ENCODE assay signal across 39 cellular contexts in the genomic region with DNA sequence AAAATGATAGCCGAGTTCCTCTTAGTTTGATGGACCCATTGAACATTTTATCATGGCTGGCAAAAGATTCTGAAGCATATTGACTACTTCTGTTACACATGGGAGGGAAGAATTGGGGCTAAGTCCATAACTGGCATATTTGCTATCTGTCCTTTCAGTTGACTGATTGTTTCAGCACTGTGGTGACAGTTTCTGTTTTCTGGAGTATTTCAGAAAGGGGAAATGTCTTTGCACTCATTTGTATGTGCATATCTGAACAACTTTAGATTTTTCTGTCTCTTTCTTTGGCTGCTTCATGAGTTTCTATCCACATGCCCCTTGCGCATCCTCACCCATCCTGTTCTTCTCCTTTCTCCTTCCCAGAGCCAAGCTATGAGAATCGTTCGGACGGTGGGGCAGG. TPM values are rescaled to one million over a fixed set of nuclear protein-coding genes. Genes with fewer than 3 reads are reported as not detected.
"Had no signal": no experiment of that assay in that cellular context is flagged by ENCODE, and none has a peak within 500 bp of the region (broad histone marks: within the 10 kb centered on the region; RNA-seq: fewer than 3 reads in every experiment).

No MANE protein-coding gene starts in this region.

- H3K9me3 ChIP-seq: ascending aorta, breast epithelium, colonic mucosa, esophagus squamous epithelium, gastroesophageal sphincter, heart right ventricle had no signal

- H3K27me3 ChIP-seq: ascending aorta, breast epithelium, cardiac muscle cell, colonic mucosa, esophagus squamous epithelium, gastroesophageal sphincter, heart right ventricle had no signal

- H3K36me3 Mint-ChIP-seq: activated CD4-positive, alpha-beta memory T cell treated with anti-CD3 and anti-CD28 coated beads for 36 hours; activated naive CD4-positive, alpha-beta T cell treated with anti-CD3 and anti-CD28 coated beads, Interleukin-2, amount 10 ng/mL, durations not matched to agents 7 days and 5 days; activated naive CD4-positive, alpha-beta T cell treated with anti-CD3 and anti-CD28 coated beads, Interleukin-2, amount 50 U/mL, for 72 hours; activated naive CD8-positive, alpha-beta T cell treated with anti-CD3 and anti-CD28 coated beads, Interleukin-2, amount 10 ng/mL, durations not matched to agents 7 days and 5 days had no signal

- ATAC-seq: activated CD4-positive, alpha-beta T cell treated with anti-CD3 and anti-CD28 coated beads for 36 hours; activated naive CD4-positive, alpha-beta T cell treated with anti-CD3 and anti-CD28 coated beads, Interleukin-2, amount 50 U/mL, for 72 hours; activated T-cell treated with anti-CD3 and anti-CD28 coated beads, Interleukin-2, amount 50 U/mL, for 72 hours; gastroesophageal sphincter; heart right ventricle; T-helper 17 cell had no signal

- H3K4me3 Mint-ChIP-seq: activated CD4-positive, alpha-beta memory T cell treated with anti-CD3 and anti-CD28 coated beads for 36 hours; activated CD4-positive, alpha-beta T cell treated with anti-CD3 and anti-CD28 coated beads for 36 hours; activated CD4-positive, alpha-beta T cell treated with anti-CD3 and anti-CD28 coated beads, Interleukin-2, amount 10 ng/mL, durations not matched to agents 24 days and 14 days; activated naive CD4-positive, alpha-beta T cell treated with anti-CD3 and anti-CD28 coated beads, Interleukin-2, amount 10 ng/mL, durations not matched to agents 7 days and 5 days; activated naive CD8-positive, alpha-beta T cell treated with anti-CD3 and anti-CD28 coated beads, Interleukin-2, amount 10 ng/mL, durations not matched to agents 7 days and 5 days; activated T-cell treated with anti-CD3 and anti-CD28 coated beads, Interleukin-2, amount 50 U/mL, for 24 hours; activated T-cell treated with anti-CD3 and anti-CD28 coated beads, Interleukin-2, amount 50 U/mL, for 72 hours; brain; T-helper 17 cell; T-helper 2 cell treated with Interferon-gamma antibody and Interleukin-4, amounts not matched to agents 5 μg/mL and 100 μg/mL, for 36 hours had no signal

- FAIRE-seq: endometrium, endothelial cell of umbilical vein, TTC549 had no signal

- H3K4me1 Mint-ChIP-seq: activated CD4-positive, alpha-beta T cell treated with anti-CD3 and anti-CD28 coated beads for 36 hours; activated CD4-positive, alpha-beta T cell treated with anti-CD3 and anti-CD28 coated beads, Interleukin-2, amount 10 ng/mL, durations not matched to agents 24 days and 14 days; activated naive CD4-positive, alpha-beta T cell treated with anti-CD3 and anti-CD28 coated beads, Interleukin-2, amount 10 ng/mL, durations not matched to agents 7 days and 5 days; activated naive CD8-positive, alpha-beta T cell treated with anti-CD3 and anti-CD28 coated beads, Interleukin-2, amount 10 ng/mL, durations not matched to agents 7 days and 5 days; T-helper 17 cell had no signal

- DNase-seq: activated CD4-positive, alpha-beta memory T cell treated with anti-CD3 and anti-CD28 coated beads for 36 hours; activated CD4-positive, alpha-beta T cell treated with anti-CD3 and anti-CD28 coated beads for 36 hours; activated CD4-positive, alpha-beta T cell treated with anti-CD3 and anti-CD28 coated beads, Interleukin-2, amount 10 ng/mL, durations not matched to agents 24 days and 14 days; activated CD4-positive, CD25-positive, alpha-beta regulatory T cell; activated CD4-positive, CD25-positive, alpha-beta regulatory T cell treated with anti-CD3 and anti-CD28 coated beads, Interleukin-2, amount 50 U/mL, for 72 hours; activated CD8-positive, alpha-beta memory T cell treated with anti-CD3 and anti-CD28 coated beads, Interleukin-2, amount 50 U/mL, for 48 hours; activated gamma-delta T cell; activated naive CD4-positive, alpha-beta T cell; activated naive CD4-positive, alpha-beta T cell treated with anti-CD3 and anti-CD28 coated beads, Interleukin-2, amount 10 ng/mL, durations not matched to agents 7 days and 5 days; activated naive CD8-positive, alpha-beta T cell treated with anti-CD3 and anti-CD28 coated beads, Interleukin-2, amount 10 ng/mL, durations not matched to agents 7 days and 5 days; activated T-cell treated with anti-CD3 and anti-CD28 coated beads for 4 hours; activated T-cell treated with anti-CD3 and anti-CD28 coated beads, Interleukin-2, amount 50 U/mL, for 24 hours; activated T-cell treated with anti-CD3 and anti-CD28 coated beads, Interleukin-2, amount 50 U/mL, for 72 hours; central memory CD4-positive, alpha-beta T cell; cerebellar nuclear complex; colonic mucosa; effector CD8-positive, alpha-beta T cell; esophagus squamous epithelium; foreskin melanocyte; heart right ventricle; T-helper 1 cell; T-helper 17 cell; T1000 had no signal

- H3K27me3 Mint-ChIP-seq: brain had no signal

- H3K27ac ChIP-seq: ascending aorta, breast epithelium, cardiac muscle cell, colonic mucosa, epithelial cell of prostate, esophagus squamous epithelium, gastroesophageal sphincter, heart right ventricle had no signal

- H3K36me3 ChIP-seq: breast epithelium, cardiac muscle cell, colonic mucosa, esophagus squamous epithelium had no signal

- H3K4me3 ChIP-seq: ascending aorta, breast epithelium, cardiac muscle cell, colonic mucosa, esophagus squamous epithelium, gastroesophageal sphincter, heart right ventricle had no signal

- H3K9me3 Mint-ChIP-seq: activated CD4-positive, alpha-beta memory T cell treated with anti-CD3 and anti-CD28 coated beads for 36 hours; activated CD4-positive, alpha-beta T cell treated with anti-CD3 and anti-CD28 coated beads, Interleukin-2, amount 10 ng/mL, durations not matched to agents 24 days and 14 days; activated naive CD4-positive, alpha-beta T cell treated with anti-CD3 and anti-CD28 coated beads, Interleukin-2, amount 10 ng/mL, durations not matched to agents 7 days and 5 days; activated naive CD4-positive, alpha-beta T cell treated with anti-CD3 and anti-CD28 coated beads, Interleukin-2, amount 50 U/mL, for 72 hours; activated naive CD8-positive, alpha-beta T cell treated with anti-CD3 and anti-CD28 coated beads, Interleukin-2, amount 10 ng/mL, durations not matched to agents 7 days and 5 days; activated T-cell treated with anti-CD3 and anti-CD28 coated beads, Interleukin-2, amount 50 U/mL, for 24 hours; activated T-cell treated with anti-CD3 and anti-CD28 coated beads, Interleukin-2, amount 50 U/mL, for 72 hours; brain; T-helper 2 cell treated with Interferon-gamma antibody and Interleukin-4, amounts not matched to agents 5 μg/mL and 100 μg/mL, for 36 hours had no signal

- H3K27ac Mint-ChIP-seq: activated CD4-positive, alpha-beta memory T cell treated with anti-CD3 and anti-CD28 coated beads for 36 hours; activated CD4-positive, alpha-beta T cell treated with anti-CD3 and anti-CD28 coated beads for 36 hours; activated CD4-positive, alpha-beta T cell treated with anti-CD3 and anti-CD28 coated beads, Interleukin-2, amount 10 ng/mL, durations not matched to agents 24 days and 14 days; activated naive CD4-positive, alpha-beta T cell treated with anti-CD3 and anti-CD28 coated beads, Interleukin-2, amount 10 ng/mL, durations not matched to agents 7 days and 5 days; activated naive CD4-positive, alpha-beta T cell treated with anti-CD3 and anti-CD28 coated beads, Interleukin-2, amount 50 U/mL, for 72 hours; activated naive CD8-positive, alpha-beta T cell treated with anti-CD3 and anti-CD28 coated beads, Interleukin-2, amount 10 ng/mL, durations not matched to agents 7 days and 5 days; activated T-cell treated with anti-CD3 and anti-CD28 coated beads, Interleukin-2, amount 50 U/mL, for 24 hours; activated T-cell treated with anti-CD3 and anti-CD28 coated beads, Interleukin-2, amount 50 U/mL, for 72 hours; T-helper 17 cell; T-helper 2 cell treated with Interferon-gamma antibody and Interleukin-4, amounts not matched to agents 5 μg/mL and 100 μg/mL, for 36 hours had no signal

- H3K4me1 ChIP-seq: ascending aorta, breast epithelium, colonic mucosa, esophagus squamous epithelium, gastroesophageal sphincter, heart right ventricle had no signal

RNA-seq across cellular contexts. Expression of a gene that starts 33.2 kb away (rescaled TPM):
- total RNA-seq: activated CD4-positive, alpha-beta memory T cell treated with anti-CD3 and anti-CD28 coated beads for 36 hours; activated CD4-positive, alpha-beta T cell treated with anti-CD3 and anti-CD28 coated beads for 36 hours; activated CD4-positive, alpha-beta T cell treated with anti-CD3 and anti-CD28 coated beads, Interleukin-2, amount 10 ng/mL, durations not matched to agents 24 days and 14 days; activated naive CD4-positive, alpha-beta T cell treated with anti-CD3 and anti-CD28 coated beads, Interleukin-2, amount 50 U/mL, for 72 hours; activated naive CD8-positive, alpha-beta T cell treated with anti-CD3 and anti-CD28 coated beads, Interleukin-2, amount 10 ng/mL, durations not matched to agents 7 days and 5 days; activated T-cell treated with anti-CD3 and anti-CD28 coated beads, Interleukin-2, amount 50 U/mL, for 72 hours; ascending aorta; breast epithelium; cardiac muscle cell; colonic mucosa; dermis microvascular lymphatic vessel endothelial cell; endothelial cell of umbilical vein; esophagus squamous epithelium; fibroblast of lung; fibroblast of villous mesenchyme; gastroesophageal sphincter; glomerular endothelial cell; heart right ventricle; T-helper 17 cell had no signal
- polyA plus RNA-seq: cardiac muscle cell, endothelial cell of umbilical vein, esophagus, fibroblast of lung, heart right ventricle had no signal

RNA-seq across cellular contexts. Expression of a gene that starts 38.1 kb away (rescaled TPM):
- total RNA-seq: activated CD4-positive, alpha-beta T cell treated with anti-CD3 and anti-CD28 coated beads, Interleukin-2, amount 10 ng/mL, durations not matched to agents 24 days and 14 days; T-helper 17 cell had no signal
